8 cellular contexts compared by ENCODE assay signal in the genomic region with DNA sequence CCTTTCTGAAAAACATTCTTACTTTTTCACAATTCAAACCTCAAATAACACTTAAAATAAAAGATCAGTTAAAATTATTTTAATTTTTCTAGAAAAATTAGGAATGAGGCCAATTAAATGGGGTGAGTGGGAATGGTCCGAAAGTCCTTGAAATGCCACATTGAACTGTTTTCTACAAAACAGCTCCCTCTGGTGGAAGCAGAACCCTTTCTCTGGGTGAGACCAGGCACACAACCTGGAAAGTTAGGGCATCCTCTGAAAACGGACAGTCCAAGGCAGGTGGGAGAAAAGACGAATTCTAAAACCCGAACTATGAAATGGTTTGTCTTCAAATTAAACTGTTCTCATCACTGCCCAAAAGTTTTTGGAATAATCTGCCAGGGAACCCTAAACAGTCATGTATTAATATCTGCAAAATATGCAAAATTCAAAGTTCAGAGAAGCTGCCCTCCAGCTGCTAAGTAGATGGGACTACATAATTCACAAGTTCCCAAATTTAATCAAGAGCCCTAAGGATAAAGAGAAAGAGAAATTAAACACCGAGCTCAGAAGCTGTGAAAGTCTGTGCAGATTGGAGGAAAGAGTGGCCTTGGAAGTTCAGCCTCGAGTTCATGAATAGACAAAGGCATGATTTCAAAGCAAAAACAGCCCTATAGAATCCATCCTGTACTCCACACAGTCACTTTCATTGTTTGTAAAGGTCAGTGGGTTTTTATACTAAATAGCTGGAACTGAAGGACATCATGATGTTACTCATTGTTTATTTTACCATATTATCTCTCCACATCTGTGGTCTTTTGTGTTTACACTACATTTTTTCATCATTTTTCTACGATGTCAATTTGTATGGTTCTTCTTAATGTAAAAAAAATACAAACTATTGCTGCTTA.
A peak's percentile ranks its signal among the peaks of the same experiment; 100 is the strongest.
DNase-seq lines count a peak whose midpoint lies in the region; ATAC-seq and TF ChIP-seq lines count a peak whose summit lies in the region.

No MANE protein-coding gene starts in this region.

- H3K36me3 ChIP-seq in esophagus squamous epithelium: no peaks in the 10 kb centered on the region

- peak overlapping the region; percentile 41 to 73 (median 66) for H3K27ac Mint-ChIP-seq in nephron

- H3K27ac ChIP-seq in esophagus squamous epithelium: peak overlapping the region in 1 of 4 donors; percentile 10

- peak; percentile 42 to 75 (median 66) for TF ChIP-seq CTCF in esophagus squamous epithelium (IDR thresholded peaks at IDR 0.05)
- TF ChIP-seq CTCF in nephron (IDR thresholded peaks at IDR 0.05; ENCODE audit: unreplicated experiment in 3 of 3): peak; percentile 68 to 78 (median 75)

- no peak overlapping the region for H3K4me3 ChIP-seq in esophagus squamous epithelium

- no peaks in the 10 kb centered on the region for H3K9me3 ChIP-seq in esophagus squamous epithelium

- intact Hi-C loops in esophagus squamous epithelium (cut with DNase I): no loop called here

- no peaks in the 10 kb centered on the region for H3K4me1 ChIP-seq in esophagus squamous epithelium

- no peaks in the 10 kb centered on the region for H3K27me3 Mint-ChIP-seq in nephron (ENCODE audit: low read depth)

- no peaks in the 10 kb centered on the region for H3K27me3 ChIP-seq in esophagus squamous epithelium

- 23 to 24% methylated on average over 7 of the region's 7 CpGs for WGBS in esophagus squamous epithelium, 2 donors

- DNase-seq in NCI-H82 (lab: John Stamatoyannopoulos, UW): peak; percentile 48
- DNase-seq in NCI-H82 treated with DMSO at 0.1 percent for 48 hours (lab: John Stamatoyannopoulos, UW; ENCODE audit: unreplicated experiment): no peak
- DNase-seq in HuH-7.5 (ENCODE audit: low spot score): peak; percentile 71
- no peak for DNase-seq in esophagus squamous epithelium (lab: John Stamatoyannopoulos, UW)

- peak; percentile 85 for ATAC-seq in SK-N-SH treated with all-trans-retinoic acid at 6 μM for 48 hours
- ATAC-seq in HG03196 (IDR thresholded peaks at IDR 0.05; ENCODE audit: unreplicated experiment): no peak
- ATAC-seq in GM18511 (IDR thresholded peaks at IDR 0.05; ENCODE audit: unreplicated experiment): no peak

- H3K36me3 Mint-ChIP-seq in nephron (ENCODE audit: low read depth): peaks cover 7% of the 10 kb centered on the region

- TF ChIP-seq POLR2A in esophagus squamous epithelium (IDR thresholded peaks at IDR 0.05): no peak

- H3K9me3 Mint-ChIP-seq in nephron: peaks cover 6% of the 10 kb centered on the region

- no peak overlapping the region for H3K4me3 Mint-ChIP-seq in nephron

- peaks cover 30% of the 10 kb centered on the region for H3K4me1 Mint-ChIP-seq in nephron

TF ChIP-seq in SK-N-SH treated with all-trans-retinoic acid at 6 μM for 48 hours, 23 proteins besides CTCF, POLR2A, EP300 and RAD21:
- TF ChIP-seq CSDC2 (CRISPR knock-in tag; IDR thresholded peaks at IDR 0.05) (no peak), BACH2 (CRISPR knock-in tag; IDR thresholded peaks at IDR 0.05; ENCODE audit: borderline replicate concordance) (no peak), ARNTL (CRISPR knock-in tag; IDR thresholded peaks at IDR 0.05; ENCODE audit: borderline replicate concordance, low read depth) (no peak), ISL1 (CRISPR knock-in tag; IDR thresholded peaks at IDR 0.05) (no peak), TOX (CRISPR knock-in tag; IDR thresholded peaks at IDR 0.05; ENCODE audit: borderline replicate concordance) (no peak), ZFP30 (CRISPR knock-in tag; IDR thresholded peaks at IDR 0.05) (no peak), ESRRG (CRISPR knock-in tag; IDR thresholded peaks at IDR 0.05) (no peak), OSR1 (CRISPR knock-in tag; IDR thresholded peaks at IDR 0.05) (no peak)
- TF ChIP-seq, protein P1, sequence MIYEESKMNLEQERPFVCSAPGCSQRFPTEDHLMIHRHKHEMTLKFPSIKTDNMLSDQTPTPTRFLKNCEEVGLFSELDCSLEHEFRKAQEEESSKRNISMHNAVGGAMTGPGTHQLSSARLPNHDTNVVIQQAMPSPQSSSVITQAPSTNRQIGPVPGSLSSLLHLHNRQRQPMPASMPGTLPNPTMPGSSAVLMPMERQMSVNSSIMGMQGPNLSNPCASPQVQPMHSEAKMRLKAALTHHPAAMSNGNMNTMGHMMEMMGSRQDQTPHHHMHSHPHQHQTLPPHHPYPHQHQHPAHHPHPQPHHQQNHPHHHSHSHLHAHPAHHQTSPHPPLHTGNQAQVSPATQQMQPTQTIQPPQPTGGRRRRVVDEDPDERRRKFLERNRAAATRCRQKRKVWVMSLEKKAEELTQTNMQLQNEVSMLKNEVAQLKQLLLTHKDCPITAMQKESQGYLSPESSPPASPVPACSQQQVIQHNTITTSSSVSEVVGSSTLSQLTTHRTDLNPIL (CRISPR knock-in tag; IDR thresholded peaks at IDR 0.05; ENCODE audit: low read depth): no peak
- TF ChIP-seq, protein P2, sequence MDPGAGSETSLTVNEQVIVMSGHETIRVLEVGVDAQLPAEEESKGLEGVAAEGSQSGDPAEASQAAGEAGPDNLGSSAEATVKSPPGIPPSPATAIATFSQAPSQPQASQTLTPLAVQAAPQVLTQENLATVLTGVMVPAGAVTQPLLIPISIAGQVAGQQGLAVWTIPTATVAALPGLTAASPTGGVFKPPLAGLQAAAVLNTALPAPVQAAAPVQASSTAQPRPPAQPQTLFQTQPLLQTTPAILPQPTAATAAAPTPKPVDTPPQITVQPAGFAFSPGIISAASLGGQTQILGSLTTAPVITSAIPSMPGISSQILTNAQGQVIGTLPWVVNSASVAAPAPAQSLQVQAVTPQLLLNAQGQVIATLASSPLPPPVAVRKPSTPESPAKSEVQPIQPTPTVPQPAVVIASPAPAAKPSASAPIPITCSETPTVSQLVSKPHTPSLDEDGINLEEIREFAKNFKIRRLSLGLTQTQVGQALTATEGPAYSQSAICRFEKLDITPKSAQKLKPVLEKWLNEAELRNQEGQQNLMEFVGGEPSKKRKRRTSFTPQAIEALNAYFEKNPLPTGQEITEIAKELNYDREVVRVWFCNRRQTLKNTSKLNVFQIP (CRISPR knock-in tag; IDR thresholded peaks at IDR 0.05; ENCODE audit: borderline replicate concordance, low read depth): no peak
- TF ChIP-seq, protein P3, sequence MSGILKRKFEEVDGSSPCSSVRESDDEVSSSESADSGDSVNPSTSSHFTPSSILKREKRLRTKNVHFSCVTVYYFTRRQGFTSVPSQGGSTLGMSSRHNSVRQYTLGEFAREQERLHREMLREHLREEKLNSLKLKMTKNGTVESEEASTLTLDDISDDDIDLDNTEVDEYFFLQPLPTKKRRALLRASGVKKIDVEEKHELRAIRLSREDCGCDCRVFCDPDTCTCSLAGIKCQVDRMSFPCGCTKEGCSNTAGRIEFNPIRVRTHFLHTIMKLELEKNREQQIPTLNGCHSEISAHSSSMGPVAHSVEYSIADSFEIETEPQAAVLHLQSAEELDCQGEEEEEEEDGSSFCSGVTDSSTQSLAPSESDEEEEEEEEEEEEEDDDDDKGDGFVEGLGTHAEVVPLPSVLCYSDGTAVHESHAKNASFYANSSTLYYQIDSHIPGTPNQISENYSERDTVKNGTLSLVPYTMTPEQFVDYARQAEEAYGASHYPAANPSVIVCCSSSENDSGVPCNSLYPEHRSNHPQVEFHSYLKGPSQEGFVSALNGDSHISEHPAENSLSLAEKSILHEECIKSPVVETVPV (CRISPR knock-in tag; IDR thresholded peaks at IDR 0.05): no peak
- TF ChIP-seq, protein P4, sequence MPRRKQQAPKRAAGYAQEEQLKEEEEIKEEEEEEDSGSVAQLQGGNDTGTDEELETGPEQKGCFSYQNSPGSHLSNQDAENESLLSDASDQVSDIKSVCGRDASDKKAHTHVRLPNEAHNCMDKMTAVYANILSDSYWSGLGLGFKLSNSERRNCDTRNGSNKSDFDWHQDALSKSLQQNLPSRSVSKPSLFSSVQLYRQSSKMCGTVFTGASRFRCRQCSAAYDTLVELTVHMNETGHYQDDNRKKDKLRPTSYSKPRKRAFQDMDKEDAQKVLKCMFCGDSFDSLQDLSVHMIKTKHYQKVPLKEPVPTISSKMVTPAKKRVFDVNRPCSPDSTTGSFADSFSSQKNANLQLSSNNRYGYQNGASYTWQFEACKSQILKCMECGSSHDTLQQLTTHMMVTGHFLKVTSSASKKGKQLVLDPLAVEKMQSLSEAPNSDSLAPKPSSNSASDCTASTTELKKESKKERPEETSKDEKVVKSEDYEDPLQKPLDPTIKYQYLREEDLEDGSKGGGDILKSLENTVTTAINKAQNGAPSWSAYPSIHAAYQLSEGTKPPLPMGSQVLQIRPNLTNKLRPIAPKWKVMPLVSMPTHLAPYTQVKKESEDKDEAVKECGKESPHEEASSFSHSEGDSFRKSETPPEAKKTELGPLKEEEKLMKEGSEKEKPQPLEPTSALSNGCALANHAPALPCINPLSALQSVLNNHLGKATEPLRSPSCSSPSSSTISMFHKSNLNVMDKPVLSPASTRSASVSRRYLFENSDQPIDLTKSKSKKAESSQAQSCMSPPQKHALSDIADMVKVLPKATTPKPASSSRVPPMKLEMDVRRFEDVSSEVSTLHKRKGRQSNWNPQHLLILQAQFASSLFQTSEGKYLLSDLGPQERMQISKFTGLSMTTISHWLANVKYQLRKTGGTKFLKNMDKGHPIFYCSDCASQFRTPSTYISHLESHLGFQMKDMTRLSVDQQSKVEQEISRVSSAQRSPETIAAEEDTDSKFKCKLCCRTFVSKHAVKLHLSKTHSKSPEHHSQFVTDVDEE (CRISPR knock-in tag; IDR thresholded peaks at IDR 0.05): no peak

Comparison
In these comparisons a context has a peak if more than half of its experiments do, and no peak if none do; other contexts are left out.
1. DNase-seq: peak in NCI-H82 (single experiment) and HuH-7.5 (single experiment); none in NCI-H82 treated with DMSO at 0.1 percent for 48 hours (single experiment) and esophagus squamous epithelium (single experiment).